Comparison of ENCODE assay signal across 26 cellular contexts in the genomic region with DNA sequence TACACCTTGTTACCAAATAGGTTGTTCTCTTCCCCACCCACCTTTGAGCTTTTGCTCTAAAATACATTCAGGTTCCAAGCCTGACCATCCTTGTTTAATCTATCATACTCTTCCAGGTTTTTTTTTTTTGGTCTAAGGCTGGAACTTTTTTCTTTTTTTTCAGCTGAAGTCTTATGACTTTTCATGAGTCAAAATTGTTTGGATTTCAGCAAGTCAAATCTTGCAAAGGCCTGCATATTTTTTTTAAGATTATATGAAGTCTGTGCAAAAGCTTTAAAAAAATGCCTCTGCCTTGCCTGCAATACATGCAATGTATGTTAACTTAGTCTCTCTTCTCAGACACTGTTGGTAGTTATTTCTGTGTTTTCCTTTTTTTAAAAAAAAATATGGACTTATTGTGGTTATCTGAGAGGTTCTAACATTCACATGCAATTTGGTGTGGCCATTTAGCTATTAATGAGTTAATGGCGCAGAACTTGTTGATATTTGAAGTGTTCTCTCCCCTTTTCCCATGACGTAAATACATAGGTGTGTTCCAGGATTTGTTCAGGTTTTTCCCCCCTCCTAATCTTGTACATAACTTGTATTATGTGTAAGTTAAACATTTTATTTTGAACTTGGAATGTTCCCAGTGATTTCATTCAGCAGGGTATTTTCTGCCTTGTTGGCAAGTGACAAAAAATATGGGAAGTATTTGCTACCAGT. TPM values are rescaled to one million over a fixed set of nuclear protein-coding genes. Genes with fewer than 3 reads are reported as not detected.
"Had no signal": no experiment of that assay in that cellular context is flagged by ENCODE, and none has a peak within 500 bp of the region (broad histone marks: within the 10 kb centered on the region; RNA-seq: fewer than 3 reads in every experiment).

No MANE protein-coding gene starts in this region.

- H3K9me3 Mint-ChIP-seq: activated CD4-positive, alpha-beta memory T cell treated with anti-CD3 and anti-CD28 coated beads for 36 hours; activated naive CD4-positive, alpha-beta T cell treated with anti-CD3 and anti-CD28 coated beads, Interleukin-2, amount 50 U/mL, for 24 hours; brain; memory B cell; stimulated activated memory B cell treated with anti-CD40 and anti-IgM and Interleukin-4, amounts not matched to agents 10 μg/mL and 1 μg/mL and 100 μg/mL, for 72 hours; T-helper 1 cell treated with Interleukin-12 subunit alpha and Interleukin-12 subunit beta and Interleukin-4 antibody, amounts not matched to agents 30 μg/mL and 1 μg/mL, for 36 hours; WTC11 had no signal

- ATAC-seq: activated CD4-positive, alpha-beta T cell treated with anti-CD3 and anti-CD28 coated beads for 36 hours; right lobe of liver; stimulated activated memory B cell treated with anti-CD40 and anti-IgM and Interleukin-4, amounts not matched to agents 10 μg/mL and 1 μg/mL and 100 μg/mL, for 72 hours; WTC11 had no signal

- H3K4me3 ChIP-seq: colonic mucosa, dorsolateral prefrontal cortex, right lobe of liver, stomach, vagina had no signal

- H3K27me3 Mint-ChIP-seq: activated CD4-positive, alpha-beta memory T cell treated with anti-CD3 and anti-CD28 coated beads for 36 hours; activated CD4-positive, alpha-beta T cell treated with anti-CD3 and anti-CD28 coated beads for 36 hours; activated naive CD4-positive, alpha-beta T cell treated with anti-CD3 and anti-CD28 coated beads, Interleukin-2, amount 50 U/mL, for 24 hours; brain; memory B cell; stimulated activated memory B cell treated with anti-CD40 and anti-IgM and Interleukin-4, amounts not matched to agents 10 μg/mL and 1 μg/mL and 100 μg/mL, for 72 hours had no signal

- H3K27me3 ChIP-seq: colonic mucosa, dorsolateral prefrontal cortex, right lobe of liver, stomach, vagina had no signal

- H3K4me3 Mint-ChIP-seq: activated CD4-positive, alpha-beta memory T cell treated with anti-CD3 and anti-CD28 coated beads for 36 hours; activated CD4-positive, alpha-beta T cell treated with anti-CD3 and anti-CD28 coated beads for 36 hours; activated naive CD4-positive, alpha-beta T cell treated with anti-CD3 and anti-CD28 coated beads, Interleukin-2, amount 50 U/mL, for 24 hours; brain; memory B cell; stimulated activated memory B cell treated with anti-CD40 and anti-IgM and Interleukin-4, amounts not matched to agents 10 μg/mL and 1 μg/mL and 100 μg/mL, for 72 hours; T-helper 1 cell treated with Interleukin-12 subunit alpha and Interleukin-12 subunit beta and Interleukin-4 antibody, amounts not matched to agents 30 μg/mL and 1 μg/mL, for 36 hours; WTC11 had no signal

- H3K27ac ChIP-seq: colonic mucosa, right lobe of liver, vagina had no signal

- H3K36me3 ChIP-seq: colonic mucosa had no signal

- H3K27ac Mint-ChIP-seq: activated CD4-positive, alpha-beta memory T cell treated with anti-CD3 and anti-CD28 coated beads for 36 hours; activated CD4-positive, alpha-beta T cell treated with anti-CD3 and anti-CD28 coated beads for 36 hours; activated naive CD4-positive, alpha-beta T cell treated with anti-CD3 and anti-CD28 coated beads, Interleukin-2, amount 50 U/mL, for 24 hours; memory B cell; stimulated activated memory B cell treated with anti-CD40 and anti-IgM and Interleukin-4, amounts not matched to agents 10 μg/mL and 1 μg/mL and 100 μg/mL, for 72 hours; T-helper 1 cell treated with Interleukin-12 subunit alpha and Interleukin-12 subunit beta and Interleukin-4 antibody, amounts not matched to agents 30 μg/mL and 1 μg/mL, for 36 hours; WTC11 had no signal

- H3K9me3 ChIP-seq: colonic mucosa, right lobe of liver, stomach, vagina had no signal

- H3K4me1 Mint-ChIP-seq: memory B cell; stimulated activated memory B cell treated with anti-CD40 and anti-IgM and Interleukin-4, amounts not matched to agents 10 μg/mL and 1 μg/mL and 100 μg/mL, for 72 hours; WTC11 had no signal

- DNase-seq: activated CD4-positive, alpha-beta memory T cell treated with anti-CD3 and anti-CD28 coated beads for 36 hours; activated CD4-positive, alpha-beta T cell treated with anti-CD3 and anti-CD28 coated beads for 36 hours; activated effector memory CD4-positive, alpha-beta T cell treated with anti-CD3 and anti-CD28 coated beads, Interleukin-2, amount 50 U/mL, for 16 hours; aorta; central memory CD4-positive, alpha-beta T cell; colonic mucosa; dorsolateral prefrontal cortex; hippocampal formation; nucleus accumbens; right lobe of liver; small intestine; stimulated activated CD4-positive, alpha-beta T cell treated with anti-CD3 and anti-CD28 coated beads, Interleukin-2, amount 100 ng/mL, for 24 hours; stomach; T1000; trophoblast cell had no signal

- H3K4me1 ChIP-seq: colonic mucosa, right lobe of liver, vagina had no signal

RNA-seq across cellular contexts. Expression of a gene that starts 58.7 kb away (rescaled TPM):
- total RNA-seq: activated CD4-positive, alpha-beta memory T cell treated with anti-CD3 and anti-CD28 coated beads for 36 hours; activated CD4-positive, alpha-beta T cell treated with anti-CD3 and anti-CD28 coated beads for 36 hours; aorta; colonic mucosa; frontal cortex; liver; mononuclear cell; right lobe of liver; WTC11 had no signal
- polyA plus RNA-seq: aorta, liver, neural cell had no signal
